ENCODE assay signal across 17 cellular contexts in the genomic region with DNA sequence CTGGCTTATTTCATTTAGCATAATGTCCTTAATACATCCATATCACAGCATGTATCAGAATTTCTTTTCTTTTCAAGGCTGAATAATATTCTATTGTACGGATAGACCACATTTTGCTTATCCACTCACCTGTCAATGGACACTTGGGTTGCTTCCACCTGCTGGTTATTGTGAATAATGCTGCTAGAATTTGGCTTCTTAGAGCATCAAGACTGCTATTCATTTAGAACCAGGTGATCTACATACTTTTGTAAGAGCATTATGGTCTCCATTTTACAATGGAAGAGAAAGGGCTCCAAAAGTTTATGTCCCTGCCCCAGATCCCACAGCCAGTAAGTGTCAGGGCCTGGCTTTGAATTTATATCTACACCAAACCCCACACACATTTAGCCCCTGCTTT.
DNase-seq lines count a peak whose midpoint lies in the region; ATAC-seq and TF ChIP-seq lines count a peak whose summit lies in the region.
"Had no signal": no experiment of that assay in that cellular context is flagged by ENCODE, and none has a peak within 500 bp of the region (broad histone marks: within the 10 kb centered on the region; RNA-seq: fewer than 3 reads in every experiment).

No MANE protein-coding gene starts in this region.

- no peak overlapping the region for H3K27ac Mint-ChIP-seq in HFFc6
- H3K27ac Mint-ChIP-seq in T-helper 2 cell treated with Interferon-gamma antibody and Interleukin-4, amounts not matched to agents 5 μg/mL and 100 μg/mL, for 36 hours = no peak overlapping the region
- H3K27ac Mint-ChIP-seq: immature natural killer cell; stimulated activated effector memory CD8-positive, alpha-beta T cell treated with anti-CD3 and anti-CD28 coated beads, Interleukin-12 subunit alpha, Interleukin-12 subunit beta, amount 100 ng/mL, for 72 hours had no signal

- peaks cover 46% of the 10 kb centered on the region for H3K27me3 Mint-ChIP-seq in HFFc6 (ENCODE audit: insufficient read depth)
- H3K27me3 Mint-ChIP-seq in T-helper 2 cell treated with Interferon-gamma antibody and Interleukin-4, amounts not matched to agents 5 μg/mL and 100 μg/mL, for 36 hours (ENCODE audit: low read depth) = peaks cover 2% of the 10 kb centered on the region

- TF ChIP-seq CTCF in HFFc6 (IDR thresholded peaks at IDR 0.05) (peak; percentile 29; the same call in 1 of the 2 replicates), fibroblast of pulmonary artery (IDR thresholded peaks at IDR 0.05; ENCODE audit: low read length, missing control alignments) (no peak)

- in situ Hi-C loops in SK-MEL-5 (cut with HindIII; ENCODE audit: low pct_unique_long_range_greater_than_20kb, low sequenced_read_pairs) = no loop called here

- ATAC-seq in HG03457 (IDR thresholded peaks at IDR 0.05; ENCODE audit: unreplicated experiment) (no peak), HG03378 (IDR thresholded peaks at IDR 0.05; ENCODE audit: unreplicated experiment) (no peak)
- ATAC-seq: activated CD4-positive, CD25-positive, alpha-beta regulatory T cell treated with anti-CD3 and anti-CD28 coated beads, Interleukin-2, amount 50 U/mL, for 24 hours; gastroesophageal sphincter; stimulated activated effector memory CD8-positive, alpha-beta T cell treated with anti-CD3 and anti-CD28 coated beads, Interleukin-12 subunit alpha, Interleukin-12 subunit beta, amount 100 ng/mL, for 72 hours had no signal

- peaks cover 8% of the 10 kb centered on the region for H3K9me3 Mint-ChIP-seq in HFFc6
- no peaks in the 10 kb centered on the region for H3K9me3 Mint-ChIP-seq in T-helper 2 cell treated with Interferon-gamma antibody and Interleukin-4, amounts not matched to agents 5 μg/mL and 100 μg/mL, for 36 hours
- H3K9me3 Mint-ChIP-seq: immature natural killer cell; stimulated activated effector memory CD8-positive, alpha-beta T cell treated with anti-CD3 and anti-CD28 coated beads, Interleukin-12 subunit alpha, Interleukin-12 subunit beta, amount 100 ng/mL, for 72 hours had no signal

- no peak overlapping the region for H3K4me3 Mint-ChIP-seq in HFFc6
- no peak overlapping the region for H3K4me3 Mint-ChIP-seq in T-helper 2 cell treated with Interferon-gamma antibody and Interleukin-4, amounts not matched to agents 5 μg/mL and 100 μg/mL, for 36 hours
- H3K4me3 Mint-ChIP-seq: immature natural killer cell; stimulated activated effector memory CD8-positive, alpha-beta T cell treated with anti-CD3 and anti-CD28 coated beads, Interleukin-12 subunit alpha, Interleukin-12 subunit beta, amount 100 ng/mL, for 72 hours had no signal

- H3K4me1 Mint-ChIP-seq in HFFc6 (ENCODE audit: low read depth) = no peaks in the 10 kb centered on the region
- H3K4me1 Mint-ChIP-seq in T-helper 2 cell treated with Interferon-gamma antibody and Interleukin-4, amounts not matched to agents 5 μg/mL and 100 μg/mL, for 36 hours (ENCODE audit: low read depth) = no peaks in the 10 kb centered on the region
- H3K4me1 Mint-ChIP-seq: immature natural killer cell; stimulated activated effector memory CD8-positive, alpha-beta T cell treated with anti-CD3 and anti-CD28 coated beads, Interleukin-12 subunit alpha, Interleukin-12 subunit beta, amount 100 ng/mL, for 72 hours had no signal

- DNase-seq in DMS53 treated with DMSO at 0.1 percent for 48 hours (lab: John Stamatoyannopoulos, UW; ENCODE audit: unreplicated experiment) = peak; percentile 1
- no peak for DNase-seq in HFFc6
- peak; percentile 13 for DNase-seq in SK-MEL-5 (ENCODE audit: low read depth, low spot score)
- peak; percentile 3 for DNase-seq in fibroblast of pulmonary artery (ENCODE audit: low read depth)
- DNase-seq in T-helper 2 cell treated with Interferon-gamma antibody and Interleukin-4, amounts not matched to agents 5 μg/mL and 100 μg/mL, for 36 hours (ENCODE audit: low spot score) = no peak
- no peak for DNase-seq in NCI-H526 (lab: John Stamatoyannopoulos, UW)
- DNase-seq: activated naive CD4-positive, alpha-beta T cell treated with anti-CD3 and anti-CD28 coated beads, Interleukin-2, amount 50 U/mL, for 16 hours; brain microvascular endothelial cell; immature natural killer cell; NCI-H187 treated with DMSO at 0.1 percent for 48 hours; SW 1271; transverse colon had no signal

- no peak overlapping the region for H3K4me3 ChIP-seq in fibroblast of pulmonary artery (replicated peaks; ENCODE audit: low read depth, low read length)
- H3K4me3 ChIP-seq: gastroesophageal sphincter, transverse colon had no signal

- peaks cover 6% of the 10 kb centered on the region for H3K36me3 Mint-ChIP-seq in HFFc6 (ENCODE audit: low read depth)
- H3K36me3 Mint-ChIP-seq in T-helper 2 cell treated with Interferon-gamma antibody and Interleukin-4, amounts not matched to agents 5 μg/mL and 100 μg/mL, for 36 hours (ENCODE audit: low read depth) = no peaks in the 10 kb centered on the region
- H3K36me3 Mint-ChIP-seq: immature natural killer cell; stimulated activated effector memory CD8-positive, alpha-beta T cell treated with anti-CD3 and anti-CD28 coated beads, Interleukin-12 subunit alpha, Interleukin-12 subunit beta, amount 100 ng/mL, for 72 hours had no signal

Comparison
In these comparisons a context has a peak if more than half of its experiments do, and no peak if none do; other contexts are left out.
1. DNase-seq: peak in DMS53 treated with DMSO at 0.1 percent for 48 hours (single experiment), SK-MEL-5 (single experiment) and fibroblast of pulmonary artery (single experiment); none in HFFc6 (single experiment), T-helper 2 cell treated with Interferon-gamma antibody and Interleukin-4, amounts not matched to agents 5 μg/mL and 100 μg/mL, for 36 hours (single experiment) and NCI-H526 (0 of 2).